In the genomic region with DNA sequence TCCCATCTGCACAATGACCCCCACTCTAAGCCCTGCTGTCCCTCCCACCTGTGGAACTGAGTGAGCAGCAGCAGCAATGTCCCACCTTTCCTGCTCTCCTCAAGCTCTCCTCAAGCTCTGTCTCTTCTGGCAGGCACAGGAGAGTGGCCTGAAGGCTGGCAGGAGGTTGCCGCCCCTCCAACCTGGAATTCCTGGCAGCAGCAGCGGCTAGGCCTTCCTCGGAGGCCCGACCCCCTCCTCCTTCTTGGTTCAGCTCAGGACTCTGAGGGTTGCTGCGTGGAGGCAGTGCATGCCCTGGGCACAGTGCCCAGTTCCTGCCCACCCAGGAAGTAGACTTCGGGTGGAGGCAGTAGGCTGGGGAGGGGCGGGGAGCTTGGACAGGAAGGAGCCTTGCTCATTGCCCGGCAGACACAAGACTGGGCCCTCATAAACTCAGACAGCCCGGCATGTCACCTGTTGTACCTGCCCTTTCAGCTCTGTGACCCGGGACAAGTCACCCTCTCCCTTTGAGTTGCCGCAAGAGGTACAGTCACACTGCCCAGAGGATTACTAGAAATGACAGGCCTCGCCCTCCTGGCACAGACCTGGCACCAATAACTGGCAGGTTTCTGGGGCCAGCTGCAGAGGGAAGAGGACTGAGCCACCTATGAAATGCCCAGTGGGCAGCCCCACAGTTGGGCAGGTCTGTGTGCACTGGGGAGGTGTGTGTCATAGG, we compare ENCODE assay signal across 12 cellular contexts. TPM values are rescaled to one million over a fixed set of nuclear protein-coding genes. Genes with fewer than 3 reads are reported as not detected.
DNase-seq lines count a peak whose midpoint lies in the region; ATAC-seq, FAIRE-seq and TF ChIP-seq lines count a peak whose summit lies in the region.
"Had no signal": no experiment of that assay in that cellular context is flagged by ENCODE, and none has a peak within 500 bp of the region (broad histone marks: within the 10 kb centered on the region; RNA-seq: fewer than 3 reads in every experiment).

No MANE protein-coding gene starts in this region.

- TF ChIP-seq EP300 in HepG2 (IDR thresholded peaks at IDR 0.05; ENCODE audit: low read depth in 2 of 2, low read length in 2 of 2) (no peak), HepG2 (CRISPR knock-in tag; IDR thresholded peaks at IDR 0.05; ENCODE audit: borderline replicate concordance) (no peak), transverse colon (IDR thresholded peaks at IDR 0.05; ENCODE audit: low read depth) (no peak)

- H3K9me3 Mint-ChIP-seq in activated T-cell treated with anti-CD3 and anti-CD28 coated beads, Interleukin-2, amount 50 U/mL, for 72 hours, result peaks cover 2 to 3% of the 10 kb centered on the region in 2 donors
- peaks cover 2% of the 10 kb centered on the region for H3K9me3 Mint-ChIP-seq in activated T-cell treated with anti-CD3 and anti-CD28 coated beads, Interleukin-2, amount 50 U/mL, for 24 hours
- no peaks in the 10 kb centered on the region for H3K9me3 Mint-ChIP-seq in astrocyte (ENCODE audit: unreplicated experiment)

- no TSS peak for BruUV-seq in HepG2 (replicated peaks; lab: Mats Ljungman, UMichigan)

- H2AFZ ChIP-seq in astrocyte (ENCODE audit: low read depth, low read length), result peak overlapping the region; percentile 27
- H2AFZ ChIP-seq in HepG2 (ENCODE audit: low read length), result no peak overlapping the region

- H3K79me2 ChIP-seq in astrocyte (ENCODE audit: insufficient read depth, low read length) (no peaks in the 10 kb centered on the region), HepG2 (ENCODE audit: insufficient read depth, low read length) (peaks cover 43% of the 10 kb centered on the region)

- peak; percentile 10 to 49 for DNase-seq in activated T-cell treated with anti-CD3 and anti-CD28 coated beads, Interleukin-2, amount 50 U/mL, for 72 hours
- DNase-seq in activated T-cell treated with anti-CD3 and anti-CD28 coated beads, Interleukin-2, amount 50 U/mL, for 24 hours, result no peak
- DNase-seq in astrocyte (ENCODE audit: low read depth), result no peak
- no peak for DNase-seq in HepG2 (ENCODE audit: low spot score)
- DNase-seq in transverse colon, result peak; percentile 86
- DNase-seq in AG08395 (ENCODE audit: low spot score), result no peak
- no peak for DNase-seq in erythroblast (lab: John Stamatoyannopoulos, UW)
- DNase-seq: naive B cell, NCI-H446 treated with DMSO at 0.1 percent for 48 hours had no signal

- H3K4me3 Mint-ChIP-seq in activated T-cell treated with anti-CD3 and anti-CD28 coated beads, Interleukin-2, amount 50 U/mL, for 72 hours, result peak overlapping the region; percentile 59 to 75
- H3K4me3 Mint-ChIP-seq in activated T-cell treated with anti-CD3 and anti-CD28 coated beads, Interleukin-2, amount 50 U/mL, for 24 hours, result no peak overlapping the region
- no peak overlapping the region for H3K4me3 Mint-ChIP-seq in astrocyte (ENCODE audit: unreplicated experiment)
- H3K4me3 Mint-ChIP-seq: B cell had no signal

- peaks cover 0 to 2% of the 10 kb centered on the region in 2 donors for H3K36me3 Mint-ChIP-seq in activated T-cell treated with anti-CD3 and anti-CD28 coated beads, Interleukin-2, amount 50 U/mL, for 72 hours (ENCODE audit: insufficient read depth in 2 of 2)
- no peaks in the 10 kb centered on the region for H3K36me3 Mint-ChIP-seq in activated T-cell treated with anti-CD3 and anti-CD28 coated beads, Interleukin-2, amount 50 U/mL, for 24 hours (ENCODE audit: low read depth)
- H3K36me3 Mint-ChIP-seq in astrocyte (ENCODE audit: low read depth, unreplicated experiment), result no peaks in the 10 kb centered on the region
- H3K36me3 Mint-ChIP-seq: naive B cell had no signal

- H3K4me2 ChIP-seq in astrocyte (ENCODE audit: low read length) (no peak overlapping the region), HepG2 (ENCODE audit: low read depth, low read length) (peak overlapping the region; percentile 96)

- WGBS in HepG2 (ENCODE audit: low lambda C conversion rate), result 10% methylated on average over 7 of the region's 12 CpGs
- 30% methylated on average over 12 of the region's 12 CpGs; no CpG with 5 or more reads in 1 of the 2 donors for WGBS in transverse colon (ENCODE audit: low coverage in 1 of 2), 2 donors

- H3K4me3 ChIP-seq in astrocyte (ENCODE audit: insufficient read depth, low read depth, low read length) (no peak overlapping the region), HepG2 (replicated peaks in 1 of 3; ENCODE audit: insufficient read depth in 1 of 3, low read depth in 2 of 3, low read length in 3 of 3) (peak overlapping the region in 1 of 3 experiments; percentile 35; a peak in 2 of 6 replicates), transverse colon (peak overlapping the region in 2 of 4 donors; percentile 10 to 36)

- H3K27me3 Mint-ChIP-seq in activated T-cell treated with anti-CD3 and anti-CD28 coated beads, Interleukin-2, amount 50 U/mL, for 72 hours (ENCODE audit: low read depth), result no peaks in the 10 kb centered on the region
- no peaks in the 10 kb centered on the region for H3K27me3 Mint-ChIP-seq in activated T-cell treated with anti-CD3 and anti-CD28 coated beads, Interleukin-2, amount 50 U/mL, for 24 hours
- peaks cover 5% of the 10 kb centered on the region for H3K27me3 Mint-ChIP-seq in astrocyte (ENCODE audit: low read depth, unreplicated experiment)
- H3K27me3 Mint-ChIP-seq: B cell, naive B cell had no signal

- intact Hi-C loops in HepG2 (cut with micrococcal nuclease; ENCODE audit: unreplicated experiment), result no loop called here
- intact Hi-C loops in transverse colon (cut with DNase I; ENCODE audit: low total_unique reads), result no loop called here

- CTCF ChIA-PET in HepG2 (lab: Yijun Ruan, JAX; ENCODE audit: low intra/inter-chr PET ratio, low total read pairs), result no interaction called here

- H4K20me1 ChIP-seq in astrocyte (ENCODE audit: insufficient read depth, low read length) (no peaks in the 10 kb centered on the region), HepG2 (ENCODE audit: insufficient read depth, low read length) (peaks cover 20% of the 10 kb centered on the region)

- no peak overlapping the region for H3K9ac ChIP-seq in astrocyte (ENCODE audit: low read length)
- peak overlapping the region; percentile 50 for H3K9ac ChIP-seq in HepG2 (ENCODE audit: insufficient read depth, low read depth, low read length)

- H3K36me3 ChIP-seq in astrocyte (ENCODE audit: insufficient read depth, low read length) (no peaks in the 10 kb centered on the region), HepG2 (replicated peaks in 1 of 2; ENCODE audit: control insufficient read depth in 1 of 2, insufficient read depth in 2 of 2, low read length in 2 of 2) (peaks cover 0 to 7% of the 10 kb centered on the region in 2 experiments; a peak in 1 of 5 replicates), transverse colon (no peaks in the 10 kb centered on the region)

- POLR2A ChIA-PET in HepG2 (lab: Yijun Ruan, JAX), result interaction anchor here (0.9 to 7.4 kb wide), 13 partner anchors 8 to 208 kb away, joined by 3 to 180 read pairs (median 4); partner anchors contain the start of genes SERPINA10 and SERPINA6

- no peak for TF ChIP-seq POLR2A in HepG2 (IDR thresholded peaks at IDR 0.05; ENCODE audit: insufficient read depth in 1 of 2, low read depth in 2 of 2, low read length in 2 of 2)
- peak; percentile 42 for TF ChIP-seq POLR2A in transverse colon (IDR thresholded peaks at IDR 0.05)
- TF ChIP-seq POLR2A in erythroblast (IDR thresholded peaks at IDR 0.05; ENCODE audit: low read length), result no peak

- no peak for FAIRE-seq in astrocyte (lab: Jason Lieb, UNC)
- no peak for FAIRE-seq in HepG2 (lab: Jason Lieb, UNC)

- no peak for TF ChIP-seq RAD21 in HepG2 (CRISPR knock-in tag; IDR thresholded peaks at IDR 0.05)

- in situ Hi-C loops in HepG2 (cut with HindIII; ENCODE audit: extremely low pct_ligation_motif_present, low pct_unique_long_range_greater_than_20kb) (no loop called here), transverse colon (cut with MboI; ENCODE audit: low pct_ligation_motif_present in 1 of 4, low pct_unique_long_range_greater_than_20kb in 1 of 4, low sequenced_read_pairs in 3 of 4) (no loop called here)

- H3K9me3 ChIP-seq in astrocyte (ENCODE audit: insufficient read depth, low read depth, low read length), result no peaks in the 10 kb centered on the region
- H3K9me3 ChIP-seq in HepG2 (ENCODE audit: low read length), result no peaks in the 10 kb centered on the region
- H3K9me3 ChIP-seq in transverse colon, result no peaks in the 10 kb centered on the region

- TF ChIP-seq CTCF in astrocyte (IDR thresholded peaks at IDR 0.05; ENCODE audit: insufficient read depth, low read depth, low read length) (no peak), HepG2 (CRISPR knock-in tag; IDR thresholded peaks at IDR 0.05) (no peak), transverse colon (IDR thresholded peaks at IDR 0.05) (no peak)

- H3K27ac Mint-ChIP-seq in activated T-cell treated with anti-CD3 and anti-CD28 coated beads, Interleukin-2, amount 50 U/mL, for 72 hours, result peak overlapping the region; percentile 90
- no peak overlapping the region for H3K27ac Mint-ChIP-seq in activated T-cell treated with anti-CD3 and anti-CD28 coated beads, Interleukin-2, amount 50 U/mL, for 24 hours
- no peak overlapping the region for H3K27ac Mint-ChIP-seq in astrocyte (ENCODE audit: unreplicated experiment)
- H3K27ac Mint-ChIP-seq: B cell, naive B cell had no signal

- H3K27ac ChIP-seq in astrocyte (ENCODE audit: low read depth, low read length), result no peak overlapping the region
- H3K27ac ChIP-seq in HepG2 (ENCODE audit: extremely low read length, insufficient read depth, low read length), result peak overlapping the region; percentile 57
- H3K27ac ChIP-seq in transverse colon, result peak overlapping the region; percentile 70 to 73 (median 72)

- H3K4me1 Mint-ChIP-seq in activated T-cell treated with anti-CD3 and anti-CD28 coated beads, Interleukin-2, amount 50 U/mL, for 72 hours (ENCODE audit: low read depth), result peaks cover 48% of the 10 kb centered on the region
- H3K4me1 Mint-ChIP-seq in activated T-cell treated with anti-CD3 and anti-CD28 coated beads, Interleukin-2, amount 50 U/mL, for 24 hours (ENCODE audit: low read depth), result peaks cover 44% of the 10 kb centered on the region
- H3K4me1 Mint-ChIP-seq in astrocyte (ENCODE audit: low read depth, unreplicated experiment), result peaks cover 11% of the 10 kb centered on the region
- H3K4me1 Mint-ChIP-seq: B cell, naive B cell had no signal

- ATAC-seq in activated T-cell treated with anti-CD3 and anti-CD28 coated beads, Interleukin-2, amount 50 U/mL, for 72 hours (replicated peaks in 1 of 2), result peak; percentile 10 to 44
- ATAC-seq in HepG2 (no peak), GM18861 (IDR thresholded peaks at IDR 0.05; ENCODE audit: unreplicated experiment) (no peak)

- H3K27me3 ChIP-seq in astrocyte (ENCODE audit: insufficient read depth, low read length), result no peaks in the 10 kb centered on the region
- H3K27me3 ChIP-seq in HepG2 (ENCODE audit: control insufficient read depth in 1 of 2, insufficient read depth in 2 of 2, low read length in 2 of 2), result no peaks in the 10 kb centered on the region; a peak in 1 of 5 replicates
- H3K27me3 ChIP-seq in transverse colon, result no peaks in the 10 kb centered on the region

- H3K4me1 ChIP-seq in astrocyte (ENCODE audit: insufficient read depth, low read length) (peaks cover 22% of the 10 kb centered on the region), HepG2 (ENCODE audit: insufficient read depth, low read length) (peaks cover 81% of the 10 kb centered on the region), transverse colon (peaks cover 0 to 59% (median 22%) of the 10 kb centered on the region in 4 donors)

RNA-seq across cellular contexts. Expression of gene SERPINA1, which starts 2.1 kb away (rescaled TPM):
- 10 to 100 TPM; 20.3 to 68.9 TPM for total RNA-seq in activated T-cell treated with anti-CD3 and anti-CD28 coated beads, Interleukin-2, amount 50 U/mL, for 72 hours
- total RNA-seq in astrocyte (0.98 and 1.3 TPM in 2 replicates), HepG2 (2016; rRNA removed; fragmentation: Illumina TruSeq; extraction: Trizol) (2,013 and 3,266 TPM in 2 replicates), transverse colon (100 to 1,000 TPM in 1 of 4 donors, 10 to 100 TPM in 3; 35.2 to 107 (median 61.0) TPM)
- total RNA-seq in HepG2 (2016; cell fraction: cytosol; rRNA removed; fragmentation: Illumina TruSeq; extraction: Trizol; ENCODE audit: low read depth), result 1,032 and 1,133 TPM in 2 replicates
- total RNA-seq in HepG2 (2016; cell fraction: insoluble cytoplasmic fraction; rRNA removed; fragmentation: Illumina TruSeq; extraction: Trizol), result 1,778 and 3,168 TPM in 2 replicates
- 2,429 and 2,540 TPM in 2 replicates for total RNA-seq in HepG2 (2016; cell fraction: membrane; rRNA removed; fragmentation: Illumina TruSeq; extraction: Trizol)
- total RNA-seq in HepG2 (2016; cell fraction: nucleus; rRNA removed; fragmentation: Illumina TruSeq; extraction: Trizol), result 3,105 and 3,600 TPM in 2 replicates
- 11,015 and 14,177 TPM in 2 replicates for polyA plus RNA-seq in HepG2 (2011; rRNA removed)
- polyA plus RNA-seq in HepG2 (2011; cell fraction: cytosol; rRNA removed), result 9,533 and 11,655 TPM in 2 replicates
- polyA plus RNA-seq in HepG2 (2011; cell fraction: nucleus; rRNA removed), result 2,313 and 3,208 TPM in 2 replicates
- 7,481 and 10,843 TPM in 2 replicates for polyA plus RNA-seq in HepG2 (2012)
- 4,767 and 4,962 TPM in 2 replicates for polyA plus RNA-seq in HepG2 (2016; cell fraction: cytosol; fragmentation: Illumina TruSeq; extraction: Trizol; ENCODE audit: low read depth)
- polyA plus RNA-seq in HepG2 (2016; cell fraction: insoluble cytoplasmic fraction; fragmentation: Illumina TruSeq; extraction: Trizol; ENCODE audit: low read depth), result 4,118 and 4,730 TPM in 2 replicates
- polyA plus RNA-seq in HepG2 (2016; cell fraction: membrane; fragmentation: Illumina TruSeq; extraction: Trizol; ENCODE audit: low read depth), result 6,083 and 6,679 TPM in 2 replicates
- 8,870 and 9,648 TPM in 2 replicates for polyA plus RNA-seq in HepG2 (2016; cell fraction: nucleus; fragmentation: Illumina TruSeq; extraction: Trizol; ENCODE audit: insufficient read depth, low read depth)
- polyA minus RNA-seq in HepG2 (2011; rRNA and poly(A)+ RNA removed; ENCODE audit: low replicate concordance), result 7.6 and 11,192 TPM in 2 replicates
- polyA minus RNA-seq in HepG2 (2011; cell fraction: cytosol; rRNA and poly(A)+ RNA removed), result 3,443 and 4,995 TPM in 2 replicates
- 1,177 and 2,207 TPM in 2 replicates for polyA minus RNA-seq in HepG2 (2011; cell fraction: nucleus; rRNA and poly(A)+ RNA removed)

RNA-seq across cellular contexts. Expression of gene SERPINA2, which starts 24.0 kb away (rescaled TPM):
- total RNA-seq in activated T-cell treated with anti-CD3 and anti-CD28 coated beads, Interleukin-2, amount 50 U/mL, for 72 hours, result not detected
- total RNA-seq in astrocyte, result not detected in 2 replicates
- 0.24 TPM in 1 of 2 replicates, not detected in the other for total RNA-seq in HepG2 (2016; rRNA removed; fragmentation: Illumina TruSeq; extraction: Trizol)
- total RNA-seq in HepG2 (2016; cell fraction: cytosol; rRNA removed; fragmentation: Illumina TruSeq; extraction: Trizol; ENCODE audit: low read depth), result not detected in 2 replicates
- total RNA-seq in HepG2 (2016; cell fraction: insoluble cytoplasmic fraction; rRNA removed; fragmentation: Illumina TruSeq; extraction: Trizol), result 0.21 TPM in 1 of 2 replicates, not detected in the other
- total RNA-seq in HepG2 (2016; cell fraction: membrane; rRNA removed; fragmentation: Illumina TruSeq; extraction: Trizol), result not detected in 2 replicates
- not detected in 2 replicates for total RNA-seq in HepG2 (2016; cell fraction: nucleus; rRNA removed; fragmentation: Illumina TruSeq; extraction: Trizol)
- 0.08 TPM in 1 of 2 replicates, not detected in the other for polyA plus RNA-seq in HepG2 (2011; rRNA removed)
- polyA plus RNA-seq in HepG2 (2011; cell fraction: cytosol; rRNA removed), result not detected in 2 replicates
- polyA plus RNA-seq in HepG2 (2011; cell fraction: nucleus; rRNA removed), result 0.81 and 0.84 TPM in 2 replicates
- 0.17 TPM in 1 of 2 replicates, not detected in the other for polyA plus RNA-seq in HepG2 (2012)
- not detected in 2 replicates for polyA plus RNA-seq in HepG2 (2016; cell fraction: cytosol; fragmentation: Illumina TruSeq; extraction: Trizol; ENCODE audit: low read depth)
- polyA plus RNA-seq in HepG2 (2016; cell fraction: insoluble cytoplasmic fraction; fragmentation: Illumina TruSeq; extraction: Trizol; ENCODE audit: low read depth), result not detected in 2 replicates
- polyA plus RNA-seq in HepG2 (2016; cell fraction: membrane; fragmentation: Illumina TruSeq; extraction: Trizol; ENCODE audit: low read depth), result 0.21 TPM in 1 of 2 replicates, not detected in the other
- polyA plus RNA-seq in HepG2 (2016; cell fraction: nucleus; fragmentation: Illumina TruSeq; extraction: Trizol; ENCODE audit: insufficient read depth, low read depth), result not detected in 2 replicates
- not detected in 2 replicates for polyA minus RNA-seq in HepG2 (2011; rRNA and poly(A)+ RNA removed; ENCODE audit: low replicate concordance)
- not detected in 2 replicates for polyA minus RNA-seq in HepG2 (2011; cell fraction: cytosol; rRNA and poly(A)+ RNA removed)
- polyA minus RNA-seq in HepG2 (2011; cell fraction: nucleus; rRNA and poly(A)+ RNA removed), result 0.87 and 1.4 TPM in 2 replicates
- total RNA-seq in transverse colon, result not detected
- total RNA-seq: activated CD8-positive, alpha-beta memory T cell treated with anti-CD3 and anti-CD28 coated beads for 36 hours; B cell had no signal

Comparison
In these comparisons a context has a peak if more than half of its experiments do, and no peak if none do; other contexts are left out.
1. DNase-seq: peak in activated T-cell treated with anti-CD3 and anti-CD28 coated beads, Interleukin-2, amount 50 U/mL, for 72 hours (2 of 2) and transverse colon (single experiment); none in activated T-cell treated with anti-CD3 and anti-CD28 coated beads, Interleukin-2, amount 50 U/mL, for 24 hours (single experiment), astrocyte (single experiment), HepG2 (single experiment), AG08395 (single experiment) and erythroblast (0 of 2).
2. H3K4me3 Mint-ChIP-seq: peak in activated T-cell treated with anti-CD3 and anti-CD28 coated beads, Interleukin-2, amount 50 U/mL, for 72 hours (2 of 2); none in activated T-cell treated with anti-CD3 and anti-CD28 coated beads, Interleukin-2, amount 50 U/mL, for 24 hours (single experiment) and astrocyte (single experiment).
3. ATAC-seq: peak in activated T-cell treated with anti-CD3 and anti-CD28 coated beads, Interleukin-2, amount 50 U/mL, for 72 hours (2 of 2); none in HepG2 (single experiment) and GM18861 (single experiment).
4. RNA of gene SERPINA1, which starts 2.1 kb away (total RNA-seq): 1,032 to 3,600 TPM in HepG2; 35.2 to 107 TPM in transverse colon, 20.3 to 68.9 TPM in activated T-cell treated with anti-CD3 and anti-CD28 coated beads, Interleukin-2, amount 50 U/mL, for 72 hours and 0.98 to 1.3 TPM in astrocyte; every median in the first group is over 4 times any median in the second.